Comparison of ENCODE assay signal across 2 cellular contexts in the genomic region with DNA sequence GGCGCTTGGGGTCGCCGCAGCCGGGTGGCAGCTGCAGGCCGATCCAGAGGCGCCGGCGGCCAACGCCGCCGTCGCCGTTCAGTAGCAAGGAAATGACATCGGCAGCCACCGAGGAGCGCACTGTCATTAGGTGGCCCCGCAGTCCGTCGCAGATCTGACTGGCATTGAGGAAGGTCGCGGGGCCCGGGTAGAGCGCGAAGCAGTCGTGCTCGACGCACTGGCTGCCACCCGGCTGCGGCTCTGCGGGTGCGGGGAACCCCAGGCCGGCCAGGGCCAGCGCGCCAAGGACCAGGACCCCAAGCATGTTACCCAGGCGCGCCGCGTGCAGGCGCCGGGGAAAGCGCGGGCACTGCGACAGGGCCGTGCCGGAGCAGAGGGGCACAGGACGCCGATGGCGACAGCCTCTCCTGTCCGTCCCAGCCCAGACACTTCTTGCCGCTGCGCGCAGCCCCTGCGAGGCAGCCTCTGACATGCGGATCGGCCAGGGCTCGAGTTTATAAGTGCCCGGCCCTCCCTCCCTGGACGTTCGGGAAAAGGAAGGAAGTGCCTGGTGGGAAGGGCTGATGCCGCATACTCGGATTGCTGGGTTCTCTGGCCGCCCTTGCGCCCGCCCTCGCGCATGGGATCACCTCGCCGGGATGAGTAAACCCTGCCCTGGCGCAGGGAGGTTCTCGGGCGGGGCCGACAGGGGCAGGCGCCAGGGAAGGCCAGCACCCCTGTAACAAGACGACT.
TF ChIP-seq lines count a peak whose summit lies in the region.

A gene with protein sequence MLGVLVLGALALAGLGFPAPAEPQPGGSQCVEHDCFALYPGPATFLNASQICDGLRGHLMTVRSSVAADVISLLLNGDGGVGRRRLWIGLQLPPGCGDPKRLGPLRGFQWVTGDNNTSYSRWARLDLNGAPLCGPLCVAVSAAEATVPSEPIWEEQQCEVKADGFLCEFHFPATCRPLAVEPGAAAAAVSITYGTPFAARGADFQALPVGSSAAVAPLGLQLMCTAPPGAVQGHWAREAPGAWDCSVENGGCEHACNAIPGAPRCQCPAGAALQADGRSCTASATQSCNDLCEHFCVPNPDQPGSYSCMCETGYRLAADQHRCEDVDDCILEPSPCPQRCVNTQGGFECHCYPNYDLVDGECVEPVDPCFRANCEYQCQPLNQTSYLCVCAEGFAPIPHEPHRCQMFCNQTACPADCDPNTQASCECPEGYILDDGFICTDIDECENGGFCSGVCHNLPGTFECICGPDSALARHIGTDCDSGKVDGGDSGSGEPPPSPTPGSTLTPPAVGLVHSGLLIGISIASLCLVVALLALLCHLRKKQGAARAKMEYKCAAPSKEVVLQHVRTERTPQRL (minus strand): TSS at position 472 of the 732 bp plus-strand sequence. CDS start 168 bp downstream, at position 304.

TF ChIP-seq in liver, 16 proteins besides CTCF, POLR2A, EP300 and RAD21:
- peak; percentile 25 for TF ChIP-seq NR2F2 (IDR thresholded peaks at IDR 0.05)
- no peak for TF ChIP-seq HNF4G (IDR thresholded peaks at IDR 0.05)
- TF ChIP-seq TAF1 (conservative IDR thresholded peaks at IDR 0.05) = no peak
TF ChIP-seq in liver: peak in this region for 1.

TF ChIP-seq in HepG2, 621 proteins besides CTCF, POLR2A, EP300 and RAD21:
- TF ChIP-seq MTA1 (CRISPR knock-in tag; IDR thresholded peaks at IDR 0.05; ENCODE audit: borderline replicate concordance) (no peak), REL (CRISPR knock-in tag; conservative IDR thresholded peaks at IDR 0.05) (no peak), ZNF224 (CRISPR knock-in tag; IDR thresholded peaks at IDR 0.05) (no peak), HNF4G (IDR thresholded peaks at IDR 0.05; ENCODE audit: borderline replicate concordance, low read depth, low read length) (no peak), HNF4G (CRISPR knock-in tag; IDR thresholded peaks at IDR 0.05; ENCODE audit: borderline replicate concordance, low read depth) (no peak), ZNF337 (CRISPR knock-in tag; IDR thresholded peaks at IDR 0.05; ENCODE audit: borderline replicate concordance, low read depth) (no peak), SP4 (CRISPR knock-in tag; IDR thresholded peaks at IDR 0.05) (no peak), RFX1 (IDR thresholded peaks at IDR 0.05) (no peak), ZNF776 (CRISPR knock-in tag; IDR thresholded peaks at IDR 0.05) (no peak), RXRB (CRISPR knock-in tag; IDR thresholded peaks at IDR 0.05; ENCODE audit: borderline replicate concordance) (no peak), SSRP1 (CRISPR knock-in tag; IDR thresholded peaks at IDR 0.05) (no peak), ZNF550 (CRISPR knock-in tag; IDR thresholded peaks at IDR 0.05; ENCODE audit: borderline replicate concordance) (no peak), ZNF350 (CRISPR knock-in tag; IDR thresholded peaks at IDR 0.05; ENCODE audit: borderline replicate concordance, low read depth) (no peak), ZNF329 (CRISPR knock-in tag; IDR thresholded peaks at IDR 0.05; ENCODE audit: low read depth) (no peak), PAX8 (CRISPR knock-in tag; IDR thresholded peaks at IDR 0.05; ENCODE audit: borderline replicate concordance) (no peak), SIX1 (CRISPR knock-in tag; IDR thresholded peaks at IDR 0.05; ENCODE audit: borderline replicate concordance) (no peak), ARNTL (CRISPR knock-in tag; IDR thresholded peaks at IDR 0.05) (no peak)
- TF ChIP-seq, protein P1, sequence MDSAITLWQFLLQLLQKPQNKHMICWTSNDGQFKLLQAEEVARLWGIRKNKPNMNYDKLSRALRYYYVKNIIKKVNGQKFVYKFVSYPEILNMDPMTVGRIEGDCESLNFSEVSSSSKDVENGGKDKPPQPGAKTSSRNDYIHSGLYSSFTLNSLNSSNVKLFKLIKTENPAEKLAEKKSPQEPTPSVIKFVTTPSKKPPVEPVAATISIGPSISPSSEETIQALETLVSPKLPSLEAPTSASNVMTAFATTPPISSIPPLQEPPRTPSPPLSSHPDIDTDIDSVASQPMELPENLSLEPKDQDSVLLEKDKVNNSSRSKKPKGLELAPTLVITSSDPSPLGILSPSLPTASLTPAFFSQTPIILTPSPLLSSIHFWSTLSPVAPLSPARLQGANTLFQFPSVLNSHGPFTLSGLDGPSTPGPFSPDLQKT (CRISPR knock-in tag; IDR thresholded peaks at IDR 0.05; ENCODE audit: borderline replicate concordance) = no peak
- TF ChIP-seq, protein P2, sequence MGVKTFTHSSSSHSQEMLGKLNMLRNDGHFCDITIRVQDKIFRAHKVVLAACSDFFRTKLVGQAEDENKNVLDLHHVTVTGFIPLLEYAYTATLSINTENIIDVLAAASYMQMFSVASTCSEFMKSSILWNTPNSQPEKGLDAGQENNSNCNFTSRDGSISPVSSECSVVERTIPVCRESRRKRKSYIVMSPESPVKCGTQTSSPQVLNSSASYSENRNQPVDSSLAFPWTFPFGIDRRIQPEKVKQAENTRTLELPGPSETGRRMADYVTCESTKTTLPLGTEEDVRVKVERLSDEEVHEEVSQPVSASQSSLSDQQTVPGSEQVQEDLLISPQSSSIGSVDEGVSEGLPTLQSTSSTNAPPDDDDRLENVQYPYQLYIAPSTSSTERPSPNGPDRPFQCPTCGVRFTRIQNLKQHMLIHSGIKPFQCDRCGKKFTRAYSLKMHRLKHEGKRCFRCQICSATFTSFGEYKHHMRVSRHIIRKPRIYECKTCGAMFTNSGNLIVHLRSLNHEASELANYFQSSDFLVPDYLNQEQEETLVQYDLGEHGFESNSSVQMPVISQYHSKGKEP (CRISPR knock-in tag; IDR thresholded peaks at IDR 0.05) = no peak
TF ChIP-seq in HepG2: peak in this region for 0.
